ENCODE assay signal across 12 cellular contexts in genomic region chr14:68231832-68232642, GRCh38.
DNase-seq lines count a peak whose midpoint lies in the region; TF ChIP-seq lines count a peak whose summit lies in the region.
"Had no signal": no experiment of that assay in that cellular context is flagged by ENCODE, and none has a peak within 500 bp of the region (broad histone marks: within the 10 kb centered on the region; RNA-seq: fewer than 3 reads in every experiment).

No MANE protein-coding gene starts in this region.

- peaks cover 32% of the 10 kb centered on the region for H3K4me1 ChIP-seq in GM23248 (ENCODE audit: insufficient read depth)
- H3K4me1 ChIP-seq in adrenal gland (replicated peaks in 1 of 2) = peaks cover 17 to 28% of the 10 kb centered on the region in 2 donors
- H3K4me1 ChIP-seq in right atrium auricular region = peaks cover 0 to 25% of the 10 kb centered on the region in 2 donors
- H3K4me1 ChIP-seq in smooth muscle cell (ENCODE audit: low read depth) = peaks cover 31% of the 10 kb centered on the region

- H3F3A ChIP-seq in GM23248 (ENCODE audit: insufficient read depth) (peaks cover 19% of the 10 kb centered on the region), smooth muscle cell (ENCODE audit: low read depth) (peaks cover 27% of the 10 kb centered on the region)

- H3K79me2 ChIP-seq in GM23248 (ENCODE audit: insufficient read depth) = no peaks in the 10 kb centered on the region
- H3K79me2 ChIP-seq in smooth muscle cell (ENCODE audit: low read depth) = no peaks in the 10 kb centered on the region

- H3K27ac ChIP-seq in GM23248 = peak overlapping the region; percentile 91
- peak overlapping the region in 4 of 5 donors; percentile 63 to 90 (median 81) for H3K27ac ChIP-seq in adrenal gland
- peak overlapping the region; percentile 27 to 85 for H3K27ac ChIP-seq in right atrium auricular region
- H3K27ac ChIP-seq in smooth muscle cell (ENCODE audit: low read depth) = peak overlapping the region; percentile 97

- H3K4me3 ChIP-seq in GM23248 (peak overlapping the region; percentile 6; the same call in 1 of the 2 replicates), adrenal gland (no peak overlapping the region), right atrium auricular region (no peak overlapping the region), smooth muscle cell (no peak overlapping the region)
- H3K4me3 ChIP-seq: dorsolateral prefrontal cortex had no signal

- no peaks in the 10 kb centered on the region for H3K9me3 ChIP-seq in GM23248 (ENCODE audit: low read depth)
- H3K9me3 ChIP-seq in adrenal gland (replicated peaks in 1 of 3) = no peaks in the 10 kb centered on the region
- no peaks in the 10 kb centered on the region for H3K9me3 ChIP-seq in right atrium auricular region
- no peaks in the 10 kb centered on the region for H3K9me3 ChIP-seq in smooth muscle cell (replicated peaks; ENCODE audit: low read depth)

- 5 to 14% methylated on average over 2 of the region's 2 CpGs for WGBS in GM23248 (ENCODE audit: low coverage in 1 of 2, low lambda C conversion rate in 2 of 2, missing lambda C conversion rate in 2 of 2), 2 experiments
- 16 to 30% (median 27%) methylated on average over 2 of the region's 2 CpGs for WGBS in adrenal gland, 4 donors
- WGBS in smooth muscle cell (ENCODE audit: low lambda C conversion rate) = 63% methylated on average over 2 of the region's 2 CpGs

- peak; percentile 67 for DNase-seq in GM23248
- DNase-seq in adrenal gland = no peak
- no peak for DNase-seq in right atrium auricular region (ENCODE audit: low spot score)
- DNase-seq in smooth muscle cell (lab: John Stamatoyannopoulos, UW; ENCODE audit: unreplicated experiment) = no peak
- DNase-seq in NCI-H2227 treated with DMSO at 0.1 percent for 48 hours (lab: John Stamatoyannopoulos, UW) = no peak
- DNase-seq in SK-N-DZ (ENCODE audit: low spot score) = no peak
- no peak for DNase-seq in GM13977 (ENCODE audit: low spot score)
- no peak for DNase-seq in cortex of kidney (lab: John Stamatoyannopoulos, UW)
- DNase-seq: activated T-cell treated with anti-CD3 and anti-CD28 coated beads, Interleukin-2, amount 50 U/mL, for 24 hours; dorsolateral prefrontal cortex; midbrain; NCI-H1436 had no signal

- H4K20me1 ChIP-seq in GM23248 (ENCODE audit: insufficient read depth) = no peaks in the 10 kb centered on the region
- H4K20me1 ChIP-seq in smooth muscle cell (ENCODE audit: low read depth) = no peaks in the 10 kb centered on the region

- TF ChIP-seq POLR2A in adrenal gland (IDR thresholded peaks at IDR 0.05) = no peak

- H3K27me3 ChIP-seq in GM23248 (replicated peaks; ENCODE audit: insufficient read depth) (no peaks in the 10 kb centered on the region), adrenal gland (no peaks in the 10 kb centered on the region), right atrium auricular region (no peaks in the 10 kb centered on the region), smooth muscle cell (ENCODE audit: low read depth) (no peaks in the 10 kb centered on the region)
- H3K27me3 ChIP-seq: dorsolateral prefrontal cortex had no signal

- peak in 1 of 6 experiments; percentile 28 for TF ChIP-seq CTCF in adrenal gland (IDR thresholded peaks at IDR 0.05)
- no peak for TF ChIP-seq CTCF in right atrium auricular region (IDR thresholded peaks at IDR 0.05)
- no peak for TF ChIP-seq CTCF in smooth muscle cell (IDR thresholded peaks at IDR 0.05; ENCODE audit: borderline replicate concordance, insufficient read depth, poor library complexity, severe bottlenecking)
- TF ChIP-seq CTCF in GM13977 (IDR thresholded peaks at IDR 0.05; ENCODE audit: extremely low read depth, insufficient read depth, missing control alignments) = no peak

- intact Hi-C loops in adrenal gland (cut with DNase I) = no loop called here

- in situ Hi-C loops in GM23248 (cut with MboI) = no loop called here
- in situ Hi-C loops in GM13977 (cut with MboI; ENCODE audit: low pct_unique_long_range_greater_than_20kb, low sequenced_read_pairs, unreplicated experiment) = no loop called here

- H2AFZ ChIP-seq in GM23248 (no peak overlapping the region), smooth muscle cell (ENCODE audit: low read depth) (no peak overlapping the region)

- H3K4me2 ChIP-seq in GM23248 (ENCODE audit: unreplicated experiment) (peak overlapping the region; percentile 53), smooth muscle cell (peak overlapping the region; percentile 58)

- H3K36me3 ChIP-seq in GM23248 (ENCODE audit: low read depth) (no peaks in the 10 kb centered on the region), adrenal gland (replicated peaks in 1 of 2) (no peaks in the 10 kb centered on the region), right atrium auricular region (no peaks in the 10 kb centered on the region), smooth muscle cell (ENCODE audit: low read depth) (no peaks in the 10 kb centered on the region)

- H3K9me2 ChIP-seq in GM23248 (ENCODE audit: insufficient read depth) = no peaks in the 10 kb centered on the region

- H3K9ac ChIP-seq in GM23248 (peak overlapping the region; percentile 66), smooth muscle cell (ENCODE audit: low read depth) (peak overlapping the region; percentile 77)
